ENCODE assay signal across 12 cellular contexts in genomic region chr2:118056165-118056534, GRCh38. TPM values are rescaled to one million over a fixed set of nuclear protein-coding genes. Genes with fewer than 3 reads are reported as not detected.
A peak's percentile ranks its signal among the peaks of the same experiment; 100 is the strongest.
DNase-seq lines count a peak whose midpoint lies in the region; ATAC-seq and TF ChIP-seq lines count a peak whose summit lies in the region.
"Had no signal": no experiment of that assay in that cellular context is flagged by ENCODE, and none has a peak within 500 bp of the region (broad histone marks: within the 10 kb centered on the region; RNA-seq: fewer than 3 reads in every experiment).

No MANE protein-coding gene starts in this region.

- in situ Hi-C loops in G401 (cut with HindIII; ENCODE audit: low sequenced_read_pairs) = no loop called here

- H3K4ac ChIP-seq in mesendoderm (ENCODE audit: low read depth, low read length) (no peak overlapping the region), H9 (ENCODE audit: low read depth, low read length) (no peak overlapping the region)

- no peaks in the 10 kb centered on the region for H3K27me3 ChIP-seq in mesendoderm (ENCODE audit: insufficient read depth, low read length, poor library complexity)
- no peaks in the 10 kb centered on the region for H3K27me3 ChIP-seq in H9 (ENCODE audit: insufficient read depth, low read length)
- H3K27me3 ChIP-seq in ascending aorta = no peaks in the 10 kb centered on the region
- H3K27me3 ChIP-seq: colonic mucosa had no signal

- H2AK5ac ChIP-seq in mesendoderm (ENCODE audit: low read length) (peak overlapping the region; percentile 43), H9 (ENCODE audit: insufficient read length, low read length) (no peak overlapping the region)

- H4K91ac ChIP-seq in H9 (ENCODE audit: insufficient read length, low read depth, low read length) = no peak overlapping the region

- peak; percentile 12 for DNase-seq in mesendoderm
- no peak for DNase-seq in NCI-H1105 treated with DMSO at 0.1 percent for 48 hours (lab: John Stamatoyannopoulos, UW)
- no peak for DNase-seq in H9
- DNase-seq in G401 (ENCODE audit: low spot score) = no peak
- no peak for DNase-seq in ascending aorta (ENCODE audit: low spot score in 2 of 2)
- DNase-seq: activated CD8-positive, alpha-beta T cell treated with anti-CD3 and anti-CD28 coated beads, Interleukin-2, amount 10 ng/mL, durations not matched to agents 7 days and 5 days; colonic mucosa; left cardiac atrium; NCI-H146 had no signal

- H4K5ac ChIP-seq in mesendoderm (ENCODE audit: low read length) (no peak overlapping the region), H9 (ENCODE audit: insufficient read length, low read depth, low read length) (no peak overlapping the region)

- H3K14ac ChIP-seq in H9 (ENCODE audit: insufficient read depth, low read length) = no peak overlapping the region

- H3K9ac ChIP-seq in mesendoderm (ENCODE audit: low read length) (no peak overlapping the region), H9 (ENCODE audit: extremely low read depth, insufficient read length, low read length) (no peak overlapping the region)

- H2BK120ac ChIP-seq in mesendoderm (ENCODE audit: low read depth, low read length) (no peak overlapping the region), H9 (ENCODE audit: low read depth, low read length, poor library complexity, severe bottlenecking) (no peak overlapping the region)

- ATAC-seq in GM18861 (IDR thresholded peaks at IDR 0.05; ENCODE audit: unreplicated experiment) = peak; percentile 89
- peak; percentile 78 for ATAC-seq in HG02610 (IDR thresholded peaks at IDR 0.05; ENCODE audit: unreplicated experiment)
- ATAC-seq: activated CD8-positive, alpha-beta T cell treated with anti-CD3 and anti-CD28 coated beads, Interleukin-2, amount 10 ng/mL, durations not matched to agents 7 days and 5 days had no signal

- peak overlapping the region; percentile 91 to 98 (median 93) for H3K27ac Mint-ChIP-seq in IgD-negative memory B cell
- no peak overlapping the region for H3K27ac Mint-ChIP-seq in H9
- H3K27ac Mint-ChIP-seq: activated CD8-positive, alpha-beta T cell treated with anti-CD3 and anti-CD28 coated beads, Interleukin-2, amount 10 ng/mL, durations not matched to agents 7 days and 5 days had no signal

- H3K9me3 ChIP-seq in H9 (ENCODE audit: control insufficient read depth, low read depth, low read length) (no peaks in the 10 kb centered on the region), ascending aorta (no peaks in the 10 kb centered on the region)
- H3K9me3 ChIP-seq: colonic mucosa had no signal

- H3K79me1 ChIP-seq in mesendoderm (ENCODE audit: low read length) (no peaks in the 10 kb centered on the region), H9 (ENCODE audit: insufficient read depth, low read depth, low read length, poor library complexity, severe bottlenecking) (no peaks in the 10 kb centered on the region)

- no peak overlapping the region for H4K8ac ChIP-seq in mesendoderm (ENCODE audit: low read depth, low read length)
- H4K8ac ChIP-seq in H9 (replicated peaks; ENCODE audit: insufficient read length, low read depth, low read length) = no peak overlapping the region

- H2BK5ac ChIP-seq in mesendoderm (ENCODE audit: low read length) (peak overlapping the region; percentile 74), H9 (ENCODE audit: insufficient read length, low read length) (no peak overlapping the region)

- peaks cover 29 to 57% (median 36%) of the 10 kb centered on the region in 3 donors for H3K4me1 Mint-ChIP-seq in IgD-negative memory B cell
- peaks cover 0 to 3% of the 10 kb centered on the region in 2 experiments; a peak in 2 of 4 replicates for H3K4me1 Mint-ChIP-seq in H9

- no peaks in the 10 kb centered on the region for H3K79me2 ChIP-seq in mesendoderm (ENCODE audit: control insufficient read depth, insufficient read depth, low read length)
- H3K79me2 ChIP-seq in H9 (ENCODE audit: insufficient read depth, low read length) = no peaks in the 10 kb centered on the region

- H2BK20ac ChIP-seq in H9 (ENCODE audit: low read depth, low read length, poor library complexity, severe bottlenecking) = no peak overlapping the region

- WGBS in mesendoderm (ENCODE audit: extremely low coverage, insufficient coverage, low lambda C conversion rate) = no CpG with 5 or more reads among the region's 3 CpGs
- WGBS in H9 (ENCODE audit: extremely low coverage, insufficient read length, low lambda C conversion rate) = no CpG with 5 or more reads among the region's 3 CpGs

- H3K4me2 ChIP-seq in mesendoderm (ENCODE audit: low read length) = no peak overlapping the region
- H3K4me2 ChIP-seq in H9 (ENCODE audit: insufficient read depth, insufficient read length, low read length) = no peak overlapping the region

- H2AFZ ChIP-seq in H9 (ENCODE audit: low read length) = no peak overlapping the region

- no peak overlapping the region for H3K23ac ChIP-seq in mesendoderm (ENCODE audit: low read length)
- H3K23ac ChIP-seq in H9 (ENCODE audit: insufficient read length, low read depth, low read length) = no peak overlapping the region

- no peaks in the 10 kb centered on the region for H3K9me3 Mint-ChIP-seq in IgD-negative memory B cell
- no peaks in the 10 kb centered on the region for H3K9me3 Mint-ChIP-seq in H9

- no peak overlapping the region for H2BK15ac ChIP-seq in mesendoderm (replicated peaks; ENCODE audit: low read depth)
- no peak overlapping the region; the same call in 1 of the 2 replicates for H2BK15ac ChIP-seq in H9 (ENCODE audit: low read depth, low read length)

- H3K4me1 ChIP-seq in mesendoderm (ENCODE audit: control insufficient read depth, low read depth, low read length) = peaks cover 11% of the 10 kb centered on the region
- H3K4me1 ChIP-seq in H9 (ENCODE audit: insufficient read depth, low read length) = no peaks in the 10 kb centered on the region
- no peaks in the 10 kb centered on the region for H3K4me1 ChIP-seq in ascending aorta
- H3K4me1 ChIP-seq: colonic mucosa had no signal

- no peak overlapping the region for H2BK12ac ChIP-seq in H9 (ENCODE audit: insufficient read length, low read depth, low read length)

- H3K23me2 ChIP-seq in H9 (ENCODE audit: insufficient read length, low read depth, low read length, poor library complexity, severe bottlenecking) = no peaks in the 10 kb centered on the region

- no peaks in the 10 kb centered on the region for H4K20me1 ChIP-seq in H9 (ENCODE audit: control insufficient read depth, insufficient read depth, insufficient read length)

- no peaks in the 10 kb centered on the region for H3K36me3 Mint-ChIP-seq in IgD-negative memory B cell
- H3K36me3 Mint-ChIP-seq in H9 (ENCODE audit: insufficient read depth in 1 of 3, low read depth in 3 of 3) = no peaks in the 10 kb centered on the region

- intact Hi-C loops in ascending aorta (cut with DNase I) = no loop called here

- no peak for TF ChIP-seq CTCF in H9 (conservative IDR thresholded peaks at IDR 0.05)
- TF ChIP-seq CTCF in ascending aorta (IDR thresholded peaks at IDR 0.05) = no peak

- no peak overlapping the region for H3K4me3 ChIP-seq in mesendoderm (ENCODE audit: low read length)
- no peak overlapping the region for H3K4me3 ChIP-seq in ascending aorta
- H3K4me3 ChIP-seq: colonic mucosa had no signal

- H3K56ac ChIP-seq in mesendoderm (ENCODE audit: low read length) = peak overlapping the region; percentile 34
- no peak overlapping the region for H3K56ac ChIP-seq in H9 (ENCODE audit: insufficient read length, low read depth, low read length)

- H3K18ac ChIP-seq in mesendoderm (ENCODE audit: low read length) (no peak overlapping the region), H9 (ENCODE audit: insufficient read length, low read depth, low read length) (no peak overlapping the region)

- no peak overlapping the region for H3T11ph ChIP-seq in H9 (ENCODE audit: low read length)

- H3K36me3 ChIP-seq in mesendoderm (ENCODE audit: control insufficient read depth, insufficient read depth, low read length) = no peaks in the 10 kb centered on the region
- H3K36me3 ChIP-seq in ascending aorta = no peaks in the 10 kb centered on the region
- H3K36me3 ChIP-seq: colonic mucosa had no signal

- H3K27me3 Mint-ChIP-seq in IgD-negative memory B cell = peaks cover 3% of the 10 kb centered on the region
- peaks cover 2% of the 10 kb centered on the region; the same call in 1 of the 2 replicates for H3K27me3 Mint-ChIP-seq in H9 (ENCODE audit: low read depth)

- H3K4me3 Mint-ChIP-seq in IgD-negative memory B cell = peak overlapping the region; percentile 62 to 92 (median 80)
- no peak overlapping the region for H3K4me3 Mint-ChIP-seq in H9
- H3K4me3 Mint-ChIP-seq: activated CD8-positive, alpha-beta T cell treated with anti-CD3 and anti-CD28 coated beads, Interleukin-2, amount 10 ng/mL, durations not matched to agents 7 days and 5 days had no signal

- H3K27ac ChIP-seq in mesendoderm (ENCODE audit: low read depth, low read length) (peak overlapping the region; percentile 6), H9 (ENCODE audit: insufficient read length, low read depth, low read length) (no peak overlapping the region), ascending aorta (no peak overlapping the region)
- H3K27ac ChIP-seq: colonic mucosa had no signal

RNA-seq across cellular contexts. Expression of gene INSIG2, which starts 32.1 kb away (rescaled TPM):
- polyA plus RNA-seq in IgD-negative memory B cell = 17.0 TPM
- 3.3 TPM for polyA plus RNA-seq in mesendoderm (2013, experiment 1 of 2)
- polyA plus RNA-seq in mesendoderm (2013, experiment 2 of 2) = 2.9 TPM
- 7.8 and 8.7 TPM in 2 replicates for total RNA-seq in H9 (2021)
- total RNA-seq in G401 (2014; rRNA removed; shearing (Covaris generic)) = 2.5 and 15.1 TPM in 2 replicates
- total RNA-seq in ascending aorta = 64.2 TPM

RNA-seq across cellular contexts. Expression of gene CCDC93, which starts 42.3 kb away (rescaled TPM):
- polyA plus RNA-seq in IgD-negative memory B cell = 11.7 TPM
- 9.4 TPM for polyA plus RNA-seq in mesendoderm (2013, experiment 1 of 2)
- 11.3 TPM for polyA plus RNA-seq in mesendoderm (2013, experiment 2 of 2)
- total RNA-seq in H9 (2021) (16.4 and 16.9 TPM in 2 replicates), ascending aorta (6.3 TPM)
- total RNA-seq in G401 (2014; rRNA removed; shearing (Covaris generic)) = 8.5 and 10.7 TPM in 2 replicates

Comparison
In these comparisons a context has a peak if more than half of its experiments do, and no peak if none do; other contexts are left out.
1. H3K27ac Mint-ChIP-seq: peak in IgD-negative memory B cell (3 of 3); none in H9 (0 of 3).
2. H3K4me3 Mint-ChIP-seq: peak in IgD-negative memory B cell (4 of 4); none in H9 (0 of 2).